Comparison of ENCODE assay signal across 21 cellular contexts in the genomic region with DNA sequence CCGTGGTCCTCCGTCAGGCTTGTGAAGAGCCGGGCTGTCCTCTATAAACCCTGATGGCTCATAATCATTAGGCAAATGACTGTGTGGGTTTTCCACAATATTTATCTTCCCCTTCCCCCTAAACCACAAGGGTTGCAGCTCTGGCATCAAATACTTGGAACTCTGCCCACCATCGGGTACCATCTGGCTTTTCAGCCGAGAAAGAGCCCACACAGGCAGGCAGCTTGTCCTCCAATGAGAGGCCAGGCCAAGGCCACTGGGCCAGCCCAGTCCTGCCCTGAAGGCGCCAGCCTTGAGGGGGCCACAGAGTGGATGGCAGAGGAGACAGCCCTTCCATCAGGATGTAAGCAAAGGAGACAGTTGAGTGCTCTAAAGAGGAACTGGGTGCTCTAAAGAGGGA. TPM values are rescaled to one million over a fixed set of nuclear protein-coding genes. Genes with fewer than 3 reads are reported as not detected.
A peak's percentile ranks its signal among the peaks of the same experiment; 100 is the strongest.
DNase-seq lines count a peak whose midpoint lies in the region; ATAC-seq, FAIRE-seq and TF ChIP-seq lines count a peak whose summit lies in the region.
"Had no signal": no experiment of that assay in that cellular context is flagged by ENCODE, and none has a peak within 500 bp of the region (broad histone marks: within the 10 kb centered on the region; RNA-seq: fewer than 3 reads in every experiment).

No MANE protein-coding gene starts in this region.

- TF ChIP-seq CTCF in WTC11 (IDR thresholded peaks at IDR 0.05) = no peak

- H3K27ac Mint-ChIP-seq in WTC11 = no peak overlapping the region
- H3K27ac Mint-ChIP-seq: activated B cell treated with CpG ODN at 0.5 μM for 24 hours; activated naive CD4-positive, alpha-beta T cell treated with anti-CD3 and anti-CD28 coated beads, Interleukin-2, amount 50 U/mL, for 24 hours; CD8-positive, alpha-beta memory T cell; GM23338; immature natural killer cell; mesothelial cell of epicardium; stimulated activated naive B cell treated with anti-CD40 and anti-IgM and Interleukin-4, amounts not matched to agents 10 μg/mL and 1 μg/mL and 100 μg/mL, for 72 hours had no signal

- in situ Hi-C loops in G401 (cut with HindIII; ENCODE audit: low sequenced_read_pairs) = loop anchor here (5.0 to 10.0 kb wide), 2 partner anchors 39 to 147 kb away; no protein-coding TSS in a partner anchor

- ATAC-seq in WTC11 = no peak
- ATAC-seq: GM23338; stimulated activated naive B cell treated with anti-CD40 and anti-IgM and Interleukin-4, amounts not matched to agents 10 μg/mL and 1 μg/mL and 100 μg/mL, for 72 hours had no signal

- FAIRE-seq in frontal cortex (lab: Jason Lieb, UNC) = no peak
- FAIRE-seq: GM18507 had no signal

- POLR2A ChIA-PET in WTC11 (lab: Charles Lee) = no interaction called here

- H3K27me3 Mint-ChIP-seq in WTC11 (ENCODE audit: low read depth) = no peaks in the 10 kb centered on the region
- H3K27me3 Mint-ChIP-seq: activated B cell treated with CpG ODN at 0.5 μM for 24 hours; activated naive CD4-positive, alpha-beta T cell treated with anti-CD3 and anti-CD28 coated beads, Interleukin-2, amount 50 U/mL, for 24 hours; CD8-positive, alpha-beta memory T cell; IgD-negative memory B cell; stimulated activated naive B cell treated with anti-CD40 and anti-IgM and Interleukin-4, amounts not matched to agents 10 μg/mL and 1 μg/mL and 100 μg/mL, for 72 hours had no signal

- no peaks in the 10 kb centered on the region; the same call in 1 of the 2 replicates for H3K36me3 Mint-ChIP-seq in WTC11
- H3K36me3 Mint-ChIP-seq: mesothelial cell of epicardium had no signal

- CTCF ChIA-PET in WTC11 (lab: Charles Lee) = interaction anchor here (0.9 to 3.2 kb wide), 4 partner anchors 24 to 57 kb away, joined by 3 to 15 read pairs (median 3); no protein-coding TSS in a partner anchor

- H3K9me3 Mint-ChIP-seq in WTC11 = no peaks in the 10 kb centered on the region
- H3K9me3 Mint-ChIP-seq: activated B cell treated with CpG ODN at 0.5 μM for 24 hours; activated naive CD4-positive, alpha-beta T cell treated with anti-CD3 and anti-CD28 coated beads, Interleukin-2, amount 50 U/mL, for 24 hours; CD8-positive, alpha-beta memory T cell; GM23338; IgD-negative memory B cell; immature natural killer cell; mesothelial cell of epicardium; stimulated activated naive B cell treated with anti-CD40 and anti-IgM and Interleukin-4, amounts not matched to agents 10 μg/mL and 1 μg/mL and 100 μg/mL, for 72 hours had no signal

- DNase-seq in G401 (ENCODE audit: low spot score) = peak; percentile 96
- DNase-seq in NCI-H2107 (lab: John Stamatoyannopoulos, UW) = peak; percentile 67
- DNase-seq in RPMI7951 (ENCODE audit: low read depth) = peak; percentile 16
- peak; percentile 52 for DNase-seq in myocyte (ENCODE audit: low read depth)
- no peak for DNase-seq in GM19240 (ENCODE audit: insufficient read length, low spot score)
- DNase-seq in WTC11 (ENCODE audit: low spot score) = no peak
- DNase-seq in frontal cortex (ENCODE audit: low spot score in 2 of 2) = no peak
- DNase-seq: activated B cell treated with CpG ODN at 0.5 μM for 24 hours; activated CD8-positive, alpha-beta memory T cell treated with anti-CD3 and anti-CD28 coated beads, Interleukin-2, amount 50 U/mL, for 4 hours; CD8-positive, alpha-beta memory T cell; immature natural killer cell; NCI-H82; occipital lobe; stimulated activated naive B cell treated with anti-CD40 and anti-IgM and Interleukin-4, amounts not matched to agents 10 μg/mL and 1 μg/mL and 100 μg/mL, for 72 hours; uterus had no signal

- H3K4me1 Mint-ChIP-seq in WTC11 = peaks cover 8% of the 10 kb centered on the region
- H3K4me1 Mint-ChIP-seq: activated B cell treated with CpG ODN at 0.5 μM for 24 hours; activated naive CD4-positive, alpha-beta T cell treated with anti-CD3 and anti-CD28 coated beads, Interleukin-2, amount 50 U/mL, for 24 hours; CD8-positive, alpha-beta memory T cell; GM23338; IgD-negative memory B cell; mesothelial cell of epicardium had no signal

- H3K4me3 Mint-ChIP-seq in WTC11 = no peak overlapping the region
- H3K4me3 Mint-ChIP-seq: activated B cell treated with CpG ODN at 0.5 μM for 24 hours; activated naive CD4-positive, alpha-beta T cell treated with anti-CD3 and anti-CD28 coated beads, Interleukin-2, amount 50 U/mL, for 24 hours; CD8-positive, alpha-beta memory T cell; GM23338; IgD-negative memory B cell; immature natural killer cell; mesothelial cell of epicardium; stimulated activated naive B cell treated with anti-CD40 and anti-IgM and Interleukin-4, amounts not matched to agents 10 μg/mL and 1 μg/mL and 100 μg/mL, for 72 hours had no signal

TF ChIP-seq in WTC11, 78 proteins besides CTCF, POLR2A, EP300 and RAD21 (continues in another document):
- TF ChIP-seq NR1H2 (CRISPR knock-in tag; IDR thresholded peaks at IDR 0.05) (no peak), ATF1 (CRISPR knock-in tag; IDR thresholded peaks at IDR 0.05) (no peak), ZNF121 (CRISPR knock-in tag; IDR thresholded peaks at IDR 0.05) (no peak), ZNF416 (CRISPR knock-in tag; IDR thresholded peaks at IDR 0.05) (no peak)
- TF ChIP-seq, protein P1, sequence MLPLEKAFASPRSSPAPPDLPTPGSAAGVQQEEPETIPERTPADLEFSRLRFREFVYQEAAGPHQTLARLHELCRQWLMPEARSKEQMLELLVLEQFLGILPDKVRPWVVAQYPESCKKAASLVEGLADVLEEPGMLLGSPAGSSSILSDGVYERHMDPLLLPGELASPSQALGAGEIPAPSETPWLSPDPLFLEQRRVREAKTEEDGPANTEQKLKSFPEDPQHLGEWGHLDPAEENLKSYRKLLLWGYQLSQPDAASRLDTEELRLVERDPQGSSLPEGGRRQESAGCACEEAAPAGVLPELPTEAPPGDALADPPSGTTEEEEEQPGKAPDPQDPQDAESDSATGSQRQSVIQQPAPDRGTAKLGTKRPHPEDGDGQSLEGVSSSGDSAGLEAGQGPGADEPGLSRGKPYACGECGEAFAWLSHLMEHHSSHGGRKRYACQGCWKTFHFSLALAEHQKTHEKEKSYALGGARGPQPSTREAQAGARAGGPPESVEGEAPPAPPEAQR (CRISPR knock-in tag; IDR thresholded peaks at IDR 0.05) = no peak
- TF ChIP-seq, protein P2, sequence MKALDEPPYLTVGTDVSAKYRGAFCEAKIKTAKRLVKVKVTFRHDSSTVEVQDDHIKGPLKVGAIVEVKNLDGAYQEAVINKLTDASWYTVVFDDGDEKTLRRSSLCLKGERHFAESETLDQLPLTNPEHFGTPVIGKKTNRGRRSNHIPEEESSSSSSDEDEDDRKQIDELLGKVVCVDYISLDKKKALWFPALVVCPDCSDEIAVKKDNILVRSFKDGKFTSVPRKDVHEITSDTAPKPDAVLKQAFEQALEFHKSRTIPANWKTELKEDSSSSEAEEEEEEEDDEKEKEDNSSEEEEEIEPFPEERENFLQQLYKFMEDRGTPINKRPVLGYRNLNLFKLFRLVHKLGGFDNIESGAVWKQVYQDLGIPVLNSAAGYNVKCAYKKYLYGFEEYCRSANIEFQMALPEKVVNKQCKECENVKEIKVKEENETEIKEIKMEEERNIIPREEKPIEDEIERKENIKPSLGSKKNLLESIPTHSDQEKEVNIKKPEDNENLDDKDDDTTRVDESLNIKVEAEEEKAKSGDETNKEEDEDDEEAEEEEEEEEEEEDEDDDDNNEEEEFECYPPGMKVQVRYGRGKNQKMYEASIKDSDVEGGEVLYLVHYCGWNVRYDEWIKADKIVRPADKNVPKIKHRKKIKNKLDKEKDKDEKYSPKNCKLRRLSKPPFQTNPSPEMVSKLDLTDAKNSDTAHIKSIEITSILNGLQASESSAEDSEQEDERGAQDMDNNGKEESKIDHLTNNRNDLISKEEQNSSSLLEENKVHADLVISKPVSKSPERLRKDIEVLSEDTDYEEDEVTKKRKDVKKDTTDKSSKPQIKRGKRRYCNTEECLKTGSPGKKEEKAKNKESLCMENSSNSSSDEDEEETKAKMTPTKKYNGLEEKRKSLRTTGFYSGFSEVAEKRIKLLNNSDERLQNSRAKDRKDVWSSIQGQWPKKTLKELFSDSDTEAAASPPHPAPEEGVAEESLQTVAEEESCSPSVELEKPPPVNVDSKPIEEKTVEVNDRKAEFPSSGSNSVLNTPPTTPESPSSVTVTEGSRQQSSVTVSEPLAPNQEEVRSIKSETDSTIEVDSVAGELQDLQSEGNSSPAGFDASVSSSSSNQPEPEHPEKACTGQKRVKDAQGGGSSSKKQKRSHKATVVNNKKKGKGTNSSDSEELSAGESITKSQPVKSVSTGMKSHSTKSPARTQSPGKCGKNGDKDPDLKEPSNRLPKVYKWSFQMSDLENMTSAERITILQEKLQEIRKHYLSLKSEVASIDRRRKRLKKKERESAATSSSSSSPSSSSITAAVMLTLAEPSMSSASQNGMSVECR (CRISPR knock-in tag; IDR thresholded peaks at IDR 0.05; ENCODE audit: borderline replicate concordance) = no peak
- TF ChIP-seq, protein P3, sequence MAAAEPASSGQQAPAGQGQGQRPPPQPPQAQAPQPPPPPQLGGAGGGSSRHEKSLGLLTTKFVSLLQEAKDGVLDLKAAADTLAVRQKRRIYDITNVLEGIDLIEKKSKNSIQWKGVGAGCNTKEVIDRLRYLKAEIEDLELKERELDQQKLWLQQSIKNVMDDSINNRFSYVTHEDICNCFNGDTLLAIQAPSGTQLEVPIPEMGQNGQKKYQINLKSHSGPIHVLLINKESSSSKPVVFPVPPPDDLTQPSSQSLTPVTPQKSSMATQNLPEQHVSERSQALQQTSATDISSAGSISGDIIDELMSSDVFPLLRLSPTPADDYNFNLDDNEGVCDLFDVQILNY (CRISPR knock-in tag; IDR thresholded peaks at IDR 0.05) = no peak

RNA-seq across cellular contexts. Expression of a gene that starts 31.8 kb away (rescaled TPM):
- 31.0 and 32.7 TPM in 2 replicates for total RNA-seq in G401 (2014; rRNA removed; shearing (Covaris generic))
- total RNA-seq in RPMI7951 (2014; rRNA removed; shearing (Covaris generic)) = 11.4 and 12.1 TPM in 2 replicates
- total RNA-seq in myocyte (47.7 and 50.4 TPM in 2 replicates), WTC11 (2021) (66.0 to 71.2 TPM (median 67.1 TPM) in 3 replicates), frontal cortex (13.9 TPM)
- polyA plus RNA-seq in myocyte (2012) = 65.2 TPM

RNA-seq across cellular contexts. Expression of a gene that starts 51.8 kb away (rescaled TPM):
- 0.37 and 1.3 TPM in 2 replicates for total RNA-seq in G401 (2014; rRNA removed; shearing (Covaris generic))
- total RNA-seq in RPMI7951 (2014; rRNA removed; shearing (Covaris generic)) = not detected in 2 replicates
- total RNA-seq in myocyte = 0.05 TPM in 1 of 2 replicates, not detected in the other
- 0.13 TPM for polyA plus RNA-seq in myocyte (2012)
- total RNA-seq in WTC11 (2021) = 0.14 to 0.31 TPM (median 0.23 TPM) in 3 replicates
- total RNA-seq in frontal cortex = 1.2 TPM
- total RNA-seq: activated B cell treated with CpG ODN at 0.5 μM for 24 hours; CD8-positive, alpha-beta memory T cell; SJSA1 had no signal
- polyA plus RNA-seq: CD8-positive, alpha-beta memory T cell; IgD-negative memory B cell had no signal

RNA-seq across cellular contexts. Expression of a gene that starts 59.5 kb away (rescaled TPM):
- 82.3 and 90.0 TPM in 2 replicates for total RNA-seq in G401 (2014; rRNA removed; shearing (Covaris generic))
- 15.0 TPM in 2 replicates for total RNA-seq in RPMI7951 (2014; rRNA removed; shearing (Covaris generic))
- total RNA-seq in myocyte (54.0 and 63.8 TPM in 2 replicates), WTC11 (2021) (86.9 to 111 TPM (median 97.1 TPM) in 3 replicates), frontal cortex (4.1 TPM)
- polyA plus RNA-seq in myocyte (2012) = 82.5 TPM

Comparison
In these comparisons a context has a peak if more than half of its experiments do, and no peak if none do; other contexts are left out.
1. DNase-seq: peak in G401 (single experiment), NCI-H2107 (single experiment), RPMI7951 (single experiment) and myocyte (single experiment); none in GM19240 (single experiment), WTC11 (single experiment) and frontal cortex (0 of 2).